ENCODE assay signal across 9 cellular contexts in genomic region chr6:18277181-18278006, GRCh38. TPM values are rescaled to one million over a fixed set of nuclear protein-coding genes. Genes with fewer than 3 reads are reported as not detected.
A peak's percentile ranks its signal among the peaks of the same experiment; 100 is the strongest.
DNase-seq lines count a peak whose midpoint lies in the region; ATAC-seq, FAIRE-seq and TF ChIP-seq lines count a peak whose summit lies in the region.
"Had no signal": no experiment of that assay in that cellular context is flagged by ENCODE, and none has a peak within 500 bp of the region (broad histone marks: within the 10 kb centered on the region; RNA-seq: fewer than 3 reads in every experiment).

No MANE protein-coding gene starts in this region.

- POLR2A ChIA-PET in GM12878 (lab: Charles Lee): no interaction called here

- no peak for TF ChIP-seq EP300 in GM12878 (IDR thresholded peaks at IDR 0.05; ENCODE audit: borderline replicate concordance in 1 of 2, control insufficient read depth in 1 of 2, low read depth in 2 of 2, low read length in 2 of 2)

- in situ Hi-C loops in GM12878 (cut with MboI): no loop called here

- H3K4me2 ChIP-seq in GM12878 (ENCODE audit: control insufficient read depth, insufficient read depth) (no peak overlapping the region), keratinocyte (ENCODE audit: control insufficient read depth, extremely low read depth, insufficient read depth, low read depth, low read length) (peak overlapping the region; percentile 88)

- H3K27me3 ChIP-seq in GM12878 (replicated peaks in 1 of 2; ENCODE audit: control insufficient read depth in 2 of 2, insufficient read depth in 2 of 2, low read length in 1 of 2): peaks cover 1 to 7% of the 10 kb centered on the region in 2 experiments; a peak in 3 of 4 replicates
- H3K27me3 ChIP-seq in keratinocyte (ENCODE audit: control insufficient read depth, extremely low read depth, insufficient read depth, low read length): peaks cover 14% of the 10 kb centered on the region
- peaks cover 26% of the 10 kb centered on the region for H3K27me3 ChIP-seq in thymus (ENCODE audit: control insufficient read depth, insufficient read depth)

- H3K79me2 ChIP-seq in GM12878 (ENCODE audit: control insufficient read depth, insufficient read depth, low read length) (no peaks in the 10 kb centered on the region), keratinocyte (ENCODE audit: control insufficient read depth, insufficient read depth, low read length) (no peaks in the 10 kb centered on the region)

- H2AFZ ChIP-seq in GM12878 (ENCODE audit: control insufficient read depth, low read depth, low read length) (no peak overlapping the region), keratinocyte (ENCODE audit: control insufficient read depth, low read length) (peak overlapping the region; percentile 83)

- no peak overlapping the region for H3K27ac ChIP-seq in GM12878 (ENCODE audit: control insufficient read depth, insufficient read depth)
- H3K27ac ChIP-seq in keratinocyte (ENCODE audit: control insufficient read depth, insufficient read depth, low read length): no peak overlapping the region
- H3K27ac ChIP-seq in thymus (ENCODE audit: low read depth): no peak overlapping the region

- H3K27ac Mint-ChIP-seq in activated T-cell treated with anti-CD3 and anti-CD28 coated beads, Interleukin-2, amount 50 U/mL, for 24 hours: no peak overlapping the region

- H3K9ac ChIP-seq in GM12878 (ENCODE audit: control insufficient read depth, insufficient read depth, low read length): no peak overlapping the region
- H3K9ac ChIP-seq in keratinocyte (ENCODE audit: control insufficient read depth, extremely low read depth, insufficient read depth, low read length): peak overlapping the region; percentile 39

- no peak for DNase-seq in activated T-cell treated with anti-CD3 and anti-CD28 coated beads, Interleukin-2, amount 50 U/mL, for 24 hours
- DNase-seq in activated T-cell treated with anti-CD3 and anti-CD28 coated beads, Interleukin-2, amount 50 U/mL, for 1 hour: no peak
- DNase-seq in GM12878 (ENCODE audit: low read depth, low spot score) (no peak), keratinocyte (ENCODE audit: low read depth, low spot score) (no peak), C1 segment of cervical spinal cord (lab: John Stamatoyannopoulos, UW) (no peak), cortex of kidney (lab: John Stamatoyannopoulos, UW) (no peak), NCI-H510A (lab: John Stamatoyannopoulos, UW) (no peak)
- DNase-seq: NCI-H1048 had no signal

- no TSS peak for BruUV-seq in GM12878 (replicated peaks; lab: Mats Ljungman, UMichigan)

- H3K36me3 Mint-ChIP-seq in activated T-cell treated with anti-CD3 and anti-CD28 coated beads, Interleukin-2, amount 50 U/mL, for 24 hours (ENCODE audit: low read depth): no peaks in the 10 kb centered on the region

- TF ChIP-seq RAD21 in GM12878 (IDR thresholded peaks at IDR 0.05; ENCODE audit: insufficient read depth, low read depth, low read length): no peak

- CTCF ChIA-PET in GM12878 (lab: Yijun Ruan, JAX): no interaction called here

- H3K4me1 ChIP-seq in GM12878 (ENCODE audit: control insufficient read depth, insufficient read depth, low read length): no peaks in the 10 kb centered on the region
- H3K4me1 ChIP-seq in keratinocyte (ENCODE audit: control insufficient read depth, extremely low read depth, insufficient read depth, low read length): peaks cover 11% of the 10 kb centered on the region
- no peaks in the 10 kb centered on the region for H3K4me1 ChIP-seq in thymus (ENCODE audit: control insufficient read depth, insufficient read depth, low read length)

- H3K4me1 Mint-ChIP-seq in activated T-cell treated with anti-CD3 and anti-CD28 coated beads, Interleukin-2, amount 50 U/mL, for 24 hours (ENCODE audit: low read depth): peaks cover 6% of the 10 kb centered on the region

- RAD21 ChIA-PET in GM12878 (lab: Charles Lee; ENCODE audit: unreplicated experiment): no interaction called here

- TF ChIP-seq POLR2A in GM12878 (IDR thresholded peaks at IDR 0.05; ENCODE audit: low read depth, low read length): no peak

- no peak for ATAC-seq in GM12878

- 8% methylated on average over 58 of the region's 70 CpGs for WGBS in GM12878 (ENCODE audit: insufficient coverage, insufficient replicate concordance, low lambda C conversion rate, missing lambda C conversion rate)
- WGBS in thymus: 3% methylated on average over 70 of the region's 70 CpGs

- dilution Hi-C loops in keratinocyte (cut with MboI; ENCODE audit: extremely low pct_ligation_motif_present, low sequenced_read_pairs): no loop called here

- TF ChIP-seq CTCF in GM12878 (IDR thresholded peaks at IDR 0.05 in 2 of 3, conservative IDR thresholded peaks at IDR 0.05 in 1 of 3; ENCODE audit: control insufficient read depth in 2 of 3, extremely low read depth in 1 of 3, insufficient read depth in 1 of 3, low read depth in 3 of 3, low read length in 3 of 3) (no peak), keratinocyte (optimal IDR thresholded peaks at IDR 0.05 in 1 of 3, IDR thresholded peaks at IDR 0.05 in 1 of 3, conservative IDR thresholded peaks at IDR 0.05 in 1 of 3; ENCODE audit: extremely low read depth in 1 of 3, insufficient read depth in 2 of 3, low read length in 3 of 3) (no peak)

- H3K4me3 Mint-ChIP-seq in activated T-cell treated with anti-CD3 and anti-CD28 coated beads, Interleukin-2, amount 50 U/mL, for 24 hours: peak overlapping the region; percentile 51

- H3K9me3 Mint-ChIP-seq in activated T-cell treated with anti-CD3 and anti-CD28 coated beads, Interleukin-2, amount 50 U/mL, for 24 hours: no peaks in the 10 kb centered on the region

- SMC1A ChIA-PET in GM12878 (lab: Charles Lee; ENCODE audit: uncharacterized antibody, unreplicated experiment): no interaction called here

- no peaks in the 10 kb centered on the region for H3K9me1 ChIP-seq in keratinocyte (ENCODE audit: control insufficient read depth, extremely low read depth, insufficient read depth, low read length)

- no peaks in the 10 kb centered on the region for H4K20me1 ChIP-seq in GM12878 (ENCODE audit: control insufficient read depth, insufficient read depth)
- no peaks in the 10 kb centered on the region for H4K20me1 ChIP-seq in keratinocyte (ENCODE audit: control insufficient read depth, extremely low read depth, insufficient read depth, low read length)

- H3K27me3 Mint-ChIP-seq in activated T-cell treated with anti-CD3 and anti-CD28 coated beads, Interleukin-2, amount 50 U/mL, for 24 hours: peaks cover 67% of the 10 kb centered on the region

- no peaks in the 10 kb centered on the region for H3K36me3 ChIP-seq in GM12878 (ENCODE audit: control insufficient read depth in 2 of 2, insufficient read depth in 2 of 2, low read length in 1 of 2)
- H3K36me3 ChIP-seq in keratinocyte (ENCODE audit: control insufficient read depth in 2 of 2, extremely low read depth in 1 of 2, insufficient read depth in 2 of 2, low read length in 2 of 2): no peaks in the 10 kb centered on the region
- no peaks in the 10 kb centered on the region for H3K36me3 ChIP-seq in thymus (ENCODE audit: control insufficient read depth, insufficient read depth)

- no peak overlapping the region for H3K4me3 ChIP-seq in GM12878
- H3K4me3 ChIP-seq in keratinocyte (ENCODE audit: control insufficient read depth in 2 of 3, extremely low read depth in 1 of 3, insufficient read depth in 2 of 3, low read depth in 1 of 3, low read length in 3 of 3): peak overlapping the region; percentile 45 to 64 (median 58)
- H3K4me3 ChIP-seq in thymus (ENCODE audit: low read length): peak overlapping the region; percentile 37

- intact Hi-C loops in GM12878 (cut with micrococcal nuclease; ENCODE audit: unreplicated experiment): no loop called here

- FAIRE-seq in GM12878 (lab: Jason Lieb, UNC) (no peak), keratinocyte (lab: Jason Lieb, UNC) (no peak)

- H3K9me3 ChIP-seq in GM12878 (replicated peaks; ENCODE audit: control insufficient read depth, insufficient read depth, low read length) (no peaks in the 10 kb centered on the region), keratinocyte (ENCODE audit: control insufficient read depth, low read depth, low read length) (no peaks in the 10 kb centered on the region), thymus (ENCODE audit: control insufficient read depth) (no peaks in the 10 kb centered on the region)

TF ChIP-seq in GM12878, 131 proteins besides CTCF, POLR2A, EP300 and RAD21:
- no peak for TF ChIP-seq IRF4 (IDR thresholded peaks at IDR 0.05; ENCODE audit: low read depth, low read length)
- TF ChIP-seq CREB1 (IDR thresholded peaks at IDR 0.05; ENCODE audit: low read depth): no peak
- peak; percentile 33 for TF ChIP-seq SUZ12 (IDR thresholded peaks at IDR 0.05; ENCODE audit: unreplicated experiment)
TF ChIP-seq in GM12878: peak in this region for 1.

RNA-seq across cellular contexts. Expression of gene DEK, which starts 13.1 kb away (rescaled TPM):
- 80.2 and 89.8 TPM in 2 replicates for total RNA-seq in GM12878 (2013; cell fraction: nucleolus; rRNA removed)
- total RNA-seq in GM12878 (2014; rRNA removed) (202 and 261 TPM in 2 replicates), GM12878 (2014; rRNA removed; fragmentation: Illumina TruSeq; extraction: Trizol) (331 and 346 TPM in 2 replicates), GM12878 (2021) (187 and 189 TPM in 2 replicates)
- 40.6 TPM for polyA plus RNA-seq in GM12878 (2011; ENCODE audit: low read depth)
- polyA plus RNA-seq in GM12878 (2011; rRNA removed) (157 and 297 TPM in 2 replicates), GM12878 (2014; fragmentation: Illumina TruSeq; extraction: Trizol) (312 and 372 TPM in 2 replicates), GM12878 (2014; fragmentation: Nextera tagmentation; extraction: Ambion mirVana) (100 to 1,000 TPM; 111 to 117 TPM), GM12878 (2014; rRNA removed) (139 and 164 TPM in 2 replicates), GM12878 (2016; fragmentation: Nextera tagmentation; extraction: Ambion mirVana) (100 to 1,000 TPM; 206 to 212 TPM), keratinocyte (9.3 to 45.0 TPM (median 31.3 TPM) in 3 replicates), thymus (71.6 TPM)
- 37.2 and 48.9 TPM in 2 replicates for polyA plus RNA-seq in GM12878 (2011; cell fraction: cytosol; rRNA removed)
- 39.0 and 50.4 TPM in 2 replicates for polyA plus RNA-seq in GM12878 (2011; cell fraction: nucleus; rRNA removed)
- 91.2 and 106 TPM in 2 replicates for polyA plus RNA-seq in GM12878 (2012)
- 25.4 and 34.5 TPM in 2 replicates for polyA minus RNA-seq in GM12878 (2011; rRNA and poly(A)+ RNA removed)
- polyA minus RNA-seq in GM12878 (2011; cell fraction: cytosol; rRNA and poly(A)+ RNA removed): 52.5 and 58.5 TPM in 2 replicates
- 30.2 and 60.7 TPM in 2 replicates for polyA minus RNA-seq in GM12878 (2011; cell fraction: nucleus; rRNA and poly(A)+ RNA removed)
- 34.8 TPM for polyA plus RNA-seq in keratinocyte (2011; ENCODE audit: low read depth)
- 14.5 and 21.5 TPM in 2 replicates for polyA plus RNA-seq in keratinocyte (2011; cell fraction: cytosol; rRNA removed)
- 5.7 and 10.1 TPM in 2 replicates for polyA plus RNA-seq in keratinocyte (2011; cell fraction: nucleus; rRNA removed)
- 25.1 and 60.2 TPM in 2 replicates for polyA plus RNA-seq in keratinocyte (2012; ENCODE audit: low replicate concordance)
- 1.6 to 10.9 TPM (median 1.7 TPM) in 3 replicates for polyA minus RNA-seq in keratinocyte
- polyA minus RNA-seq in keratinocyte (2011; cell fraction: cytosol; rRNA and poly(A)+ RNA removed): 17.8 TPM
- polyA minus RNA-seq in keratinocyte (2011; cell fraction: nucleus; rRNA and poly(A)+ RNA removed): 4.0 and 6.0 TPM in 2 replicates
